ENCODE assay signal across 18 cellular contexts in genomic region chr3:169602482-169602881, GRCh38.
"Had no signal": no experiment of that assay in that cellular context is flagged by ENCODE, and none has a peak within 500 bp of the region (broad histone marks: within the 10 kb centered on the region; RNA-seq: fewer than 3 reads in every experiment).

No MANE protein-coding gene starts in this region.

- ATAC-seq: esophagus mucosa; heart right ventricle; left lobe of liver; natural killer cell treated with Interleukin-12 subunit alpha and Interleukin-12 subunit beta and Interleukin-15 and Interleukin-18, amount 100 ng/mL, for 72 hours; right cardiac atrium had no signal

- H3K9me3 Mint-ChIP-seq: mesothelial cell of epicardium; natural killer cell treated with Interleukin-12 subunit alpha and Interleukin-12 subunit beta and Interleukin-15 and Interleukin-18, amount 100 ng/mL, for 72 hours; neural progenitor cell; stimulated activated naive CD8-positive, alpha-beta T cell treated with anti-CD3 and anti-CD28 coated beads, Interleukin-15, Interleukin-2, amounts not matched to agents 100 ng/mL and 50 ng/mL, for 24 hours had no signal

- H3K36me3 Mint-ChIP-seq: mesothelial cell of epicardium; natural killer cell treated with Interleukin-12 subunit alpha and Interleukin-12 subunit beta and Interleukin-15 and Interleukin-18, amount 100 ng/mL, for 72 hours had no signal

- H3K27ac Mint-ChIP-seq: mesothelial cell of epicardium; natural killer cell treated with Interleukin-12 subunit alpha and Interleukin-12 subunit beta and Interleukin-15 and Interleukin-18, amount 100 ng/mL, for 72 hours; neural progenitor cell; stimulated activated naive CD8-positive, alpha-beta T cell treated with anti-CD3 and anti-CD28 coated beads, Interleukin-15, Interleukin-2, amounts not matched to agents 100 ng/mL and 50 ng/mL, for 24 hours had no signal

- H3K4me3 Mint-ChIP-seq: mesothelial cell of epicardium; natural killer cell treated with Interleukin-12 subunit alpha and Interleukin-12 subunit beta and Interleukin-15 and Interleukin-18, amount 100 ng/mL, for 72 hours; neural progenitor cell; stimulated activated naive CD8-positive, alpha-beta T cell treated with anti-CD3 and anti-CD28 coated beads, Interleukin-15, Interleukin-2, amounts not matched to agents 100 ng/mL and 50 ng/mL, for 24 hours had no signal

- DNase-seq: effector memory CD4-positive, alpha-beta T cell; heart right ventricle; islet precursor cell; mammary epithelial cell; nucleus accumbens; ovary; right cardiac atrium; small intestine; stimulated activated CD4-positive, alpha-beta T cell treated with anti-CD3 and anti-CD28 coated beads, Interleukin-2, amount 100 ng/mL, for 48 hours; tibial artery; upper lobe of left lung; uterus had no signal
